Comparison of ENCODE assay signal across 25 cellular contexts in genomic region chr20:11304811-11305210, GRCh38.
"Had no signal": no experiment of that assay in that cellular context is flagged by ENCODE, and none has a peak within 500 bp of the region (broad histone marks: within the 10 kb centered on the region; RNA-seq: fewer than 3 reads in every experiment).

No MANE protein-coding gene starts in this region.

- FAIRE-seq: endometrium, islet of Langerhans had no signal

- H3K9ac ChIP-seq: neural progenitor cell, parathyroid adenoma had no signal

- ATAC-seq: effector memory CD8-positive, alpha-beta T cell; left ventricle myocardium superior; lower lobe of right lung; mucosa of descending colon; natural killer cell treated with Interleukin-12 subunit alpha and Interleukin-12 subunit beta and Interleukin-15 and Interleukin-18, amount 100 ng/mL, for 72 hours; right cardiac atrium; stimulated activated memory B cell treated with anti-CD40 and anti-IgM and Interleukin-4, amounts not matched to agents 10 μg/mL and 1 μg/mL and 100 μg/mL, for 72 hours; stimulated activated naive CD8-positive, alpha-beta T cell treated with anti-CD3 and anti-CD28 coated beads, Interleukin-15, Interleukin-2, amounts not matched to agents 100 U/mL and 50 U/mL, for 24 hours had no signal

- H3K9me3 ChIP-seq: heart right ventricle, lower lobe of right lung, mucosa of descending colon, prostate gland, sigmoid colon, testis, tibial artery had no signal

- H3K4me2 ChIP-seq: neural progenitor cell had no signal

- H3K4me3 ChIP-seq: heart right ventricle, lower lobe of right lung, mucosa of descending colon, neural progenitor cell, prostate gland, sigmoid colon, testis, tibial artery had no signal

- DNase-seq: cerebellar nuclear complex; cortex of kidney; effector memory CD8-positive, alpha-beta T cell; foreskin melanocyte; glutamatergic neuron; heart right ventricle; hippocampal formation; left ventricle myocardium superior; lower lobe of right lung; mucosa of descending colon; naive B cell; right cardiac atrium; sigmoid colon; stimulated activated CD4-positive, alpha-beta T cell treated with anti-CD3 and anti-CD28 coated beads, Interleukin-4, amount 100 ng/mL, for 4 hours; stimulated activated naive CD8-positive, alpha-beta T cell treated with anti-CD3 and anti-CD28 coated beads, Interleukin-15, Interleukin-2, amounts not matched to agents 100 U/mL and 50 U/mL, for 24 hours; substantia nigra; testis; tibial artery had no signal

- H2AFZ ChIP-seq: neural progenitor cell, parathyroid adenoma had no signal

- H3K36me3 ChIP-seq: heart right ventricle, lower lobe of right lung, neural progenitor cell, prostate gland, sigmoid colon, tibial artery had no signal

- H3K27ac ChIP-seq: lower lobe of right lung, neural progenitor cell, parathyroid adenoma, prostate gland, sigmoid colon, testis, tibial artery had no signal

- H3K27me3 ChIP-seq: heart right ventricle, neural progenitor cell, sigmoid colon, testis, tibial artery had no signal

- H3K4me1 ChIP-seq: lower lobe of right lung, parathyroid adenoma, prostate gland, sigmoid colon, testis, tibial artery had no signal

- H3K79me2 ChIP-seq: parathyroid adenoma had no signal
